15 cellular contexts compared by ENCODE assay signal in the genomic region with DNA sequence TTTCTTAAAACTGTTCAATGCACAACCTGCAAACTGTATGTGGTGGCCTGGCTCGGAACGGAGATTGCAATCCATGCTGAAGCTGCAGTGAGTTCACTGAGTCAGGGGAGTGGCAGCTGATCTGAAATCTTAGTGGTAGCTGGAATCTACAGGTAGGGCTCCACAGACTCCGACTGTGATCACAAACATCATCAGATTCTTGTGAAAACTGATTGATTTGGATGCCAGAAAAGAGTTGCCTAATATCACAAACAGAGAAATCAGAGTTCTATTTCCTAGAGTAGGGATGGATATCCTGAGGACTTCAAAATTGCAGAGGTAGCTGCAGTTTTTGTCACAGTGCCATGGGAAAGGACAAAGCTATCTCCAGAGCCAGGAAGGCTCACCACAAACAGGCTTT. TPM values are rescaled to one million over a fixed set of nuclear protein-coding genes. Genes with fewer than 3 reads are reported as not detected.
DNase-seq lines count a peak whose midpoint lies in the region; ATAC-seq, FAIRE-seq and TF ChIP-seq lines count a peak whose summit lies in the region.
"Had no signal": no experiment of that assay in that cellular context is flagged by ENCODE, and none has a peak within 500 bp of the region (broad histone marks: within the 10 kb centered on the region; RNA-seq: fewer than 3 reads in every experiment).

No MANE protein-coding gene starts in this region.

- H3K4me3 ChIP-seq in liver (ENCODE audit: low read depth in 1 of 3, low read length in 3 of 3) (no peak overlapping the region), HepG2 (replicated peaks in 1 of 3; ENCODE audit: insufficient read depth in 1 of 3, low read depth in 2 of 3, low read length in 3 of 3) (no peak overlapping the region)
- H3K4me3 ChIP-seq in naive thymus-derived CD4-positive, alpha-beta T cell (ENCODE audit: low read length) = no peak overlapping the region
- H3K4me3 ChIP-seq: Peyer's patch had no signal

- H3K4me1 Mint-ChIP-seq in T-helper 17 cell = peaks cover 9% of the 10 kb centered on the region
- peaks cover 58% of the 10 kb centered on the region for H3K4me1 Mint-ChIP-seq in mesothelial cell of epicardium
- peaks cover 0 to 24% (median 0%) of the 10 kb centered on the region in 7 donors for H3K4me1 Mint-ChIP-seq in naive thymus-derived CD4-positive, alpha-beta T cell
- peaks cover 19% of the 10 kb centered on the region for H3K4me1 Mint-ChIP-seq in stimulated activated effector memory CD8-positive, alpha-beta T cell treated with anti-CD3 and anti-CD28 coated beads, Interleukin-12 subunit alpha, Interleukin-12 subunit beta, amount 100 ng/mL, for 72 hours

- H3K27me3 ChIP-seq in liver (ENCODE audit: control insufficient read depth in 4 of 4, insufficient read depth in 4 of 4, low read length in 3 of 4) (no peaks in the 10 kb centered on the region), HepG2 (ENCODE audit: control insufficient read depth in 1 of 2, insufficient read depth in 2 of 2, low read length in 2 of 2) (peaks cover 1 to 4% of the 10 kb centered on the region in 2 experiments; a peak in 1 of 5 replicates)
- no peaks in the 10 kb centered on the region for H3K27me3 ChIP-seq in naive thymus-derived CD4-positive, alpha-beta T cell (ENCODE audit: control insufficient read depth in 2 of 2, insufficient read depth in 2 of 2, low read length in 2 of 2)
- H3K27me3 ChIP-seq: Peyer's patch had no signal

- no peak for DNase-seq in HepG2 (ENCODE audit: low spot score)
- no peak for DNase-seq in T-helper 17 cell
- DNase-seq in mesothelial cell of epicardium (ENCODE audit: low spot score in 2 of 2, unreplicated experiment in 2 of 2) = no peak
- DNase-seq in naive thymus-derived CD4-positive, alpha-beta T cell = no peak
- DNase-seq in stimulated activated effector memory CD8-positive, alpha-beta T cell treated with anti-CD3 and anti-CD28 coated beads, Interleukin-12 subunit alpha, Interleukin-12 subunit beta, amount 100 ng/mL, for 72 hours (ENCODE audit: low spot score in 2 of 2) = no peak
- DNase-seq: C1 segment of cervical spinal cord, DMS79 treated with DMSO at 0.1 percent for 48 hours, NCI-H1436, NCI-H2029, NCI-H82, Peyer's patch had no signal

- no peak for FAIRE-seq in HepG2 (lab: Jason Lieb, UNC)

- H3K9ac ChIP-seq in liver (ENCODE audit: low read depth in 1 of 2, low read length in 2 of 2) = peak overlapping the region in 1 of 2 donors; percentile 76
- H3K9ac ChIP-seq in HepG2 (ENCODE audit: insufficient read depth, low read depth, low read length) = no peak overlapping the region

- no peaks in the 10 kb centered on the region for H3K36me3 ChIP-seq in liver (ENCODE audit: control insufficient read depth in 4 of 4, insufficient read depth in 3 of 4, low read depth in 1 of 4, low read length in 3 of 4)
- no peaks in the 10 kb centered on the region for H3K36me3 ChIP-seq in HepG2 (replicated peaks in 1 of 2; ENCODE audit: control insufficient read depth in 1 of 2, insufficient read depth in 2 of 2, low read length in 2 of 2)
- no peaks in the 10 kb centered on the region for H3K36me3 ChIP-seq in naive thymus-derived CD4-positive, alpha-beta T cell (ENCODE audit: control insufficient read depth in 2 of 3, insufficient read depth in 3 of 3, low read length in 3 of 3)
- H3K36me3 ChIP-seq: Peyer's patch had no signal

- H3K4me1 ChIP-seq in liver (ENCODE audit: control insufficient read depth in 4 of 4, insufficient read depth in 4 of 4, low read length in 3 of 4) (peaks cover 0 to 57% (median 42%) of the 10 kb centered on the region in 4 donors), HepG2 (ENCODE audit: insufficient read depth, low read length) (peaks cover 19% of the 10 kb centered on the region)
- no peaks in the 10 kb centered on the region for H3K4me1 ChIP-seq in naive thymus-derived CD4-positive, alpha-beta T cell (ENCODE audit: control insufficient read depth in 2 of 2, insufficient read depth in 2 of 2, low read length in 2 of 2)

- CTCF ChIA-PET in HepG2 (lab: Yijun Ruan, JAX; ENCODE audit: low intra/inter-chr PET ratio, low total read pairs) = no interaction called here
- CTCF ChIA-PET in naive thymus-derived CD4-positive, alpha-beta T cell (lab: Charles Lee) = no interaction called here

- peak; percentile 41 to 43 for TF ChIP-seq RAD21 in liver (IDR thresholded peaks at IDR 0.05)
- TF ChIP-seq RAD21 in HepG2 (CRISPR knock-in tag; IDR thresholded peaks at IDR 0.05) = no peak

- H3K27me3 Mint-ChIP-seq in T-helper 17 cell (peaks cover 70% of the 10 kb centered on the region), mesothelial cell of epicardium (ENCODE audit: low read depth) (no peaks in the 10 kb centered on the region)
- H3K27me3 Mint-ChIP-seq in naive thymus-derived CD4-positive, alpha-beta T cell = peaks cover 20 to 46% (median 42%) of the 10 kb centered on the region in 5 donors

- TF ChIP-seq CTCF in liver (IDR thresholded peaks at IDR 0.05; ENCODE audit: low read depth, low read length, missing input control) (no peak), HepG2 (CRISPR knock-in tag; IDR thresholded peaks at IDR 0.05) (no peak), mesothelial cell of epicardium (IDR thresholded peaks at IDR 0.05; ENCODE audit: unreplicated experiment) (no peak)

- H3K79me2 ChIP-seq in HepG2 (ENCODE audit: insufficient read depth, low read length) = no peaks in the 10 kb centered on the region

- H4K20me1 ChIP-seq in HepG2 (ENCODE audit: insufficient read depth, low read length) = no peaks in the 10 kb centered on the region

- no peak for TF ChIP-seq EP300 in HepG2 (IDR thresholded peaks at IDR 0.05; ENCODE audit: low read depth in 2 of 2, low read length in 2 of 2)
- TF ChIP-seq EP300 in HepG2 (CRISPR knock-in tag; IDR thresholded peaks at IDR 0.05; ENCODE audit: borderline replicate concordance) = no peak

- no peak overlapping the region for H3K4me3 Mint-ChIP-seq in T-helper 17 cell
- no peak overlapping the region for H3K4me3 Mint-ChIP-seq in mesothelial cell of epicardium
- H3K4me3 Mint-ChIP-seq in naive thymus-derived CD4-positive, alpha-beta T cell = no peak overlapping the region
- H3K4me3 Mint-ChIP-seq in stimulated activated effector memory CD8-positive, alpha-beta T cell treated with anti-CD3 and anti-CD28 coated beads, Interleukin-12 subunit alpha, Interleukin-12 subunit beta, amount 100 ng/mL, for 72 hours = no peak overlapping the region

- H3K9me3 Mint-ChIP-seq in mesothelial cell of epicardium = no peaks in the 10 kb centered on the region
- peaks cover 0 to 2% (median 0%) of the 10 kb centered on the region in 11 donors for H3K9me3 Mint-ChIP-seq in naive thymus-derived CD4-positive, alpha-beta T cell
- H3K9me3 Mint-ChIP-seq in stimulated activated effector memory CD8-positive, alpha-beta T cell treated with anti-CD3 and anti-CD28 coated beads, Interleukin-12 subunit alpha, Interleukin-12 subunit beta, amount 100 ng/mL, for 72 hours = no peaks in the 10 kb centered on the region

- no TSS peak for BruUV-seq in HepG2 (replicated peaks; lab: Mats Ljungman, UMichigan)

- H2AFZ ChIP-seq in HepG2 (ENCODE audit: low read length) = no peak overlapping the region

- in situ Hi-C loops in HepG2 (cut with HindIII; ENCODE audit: extremely low pct_ligation_motif_present, low pct_unique_long_range_greater_than_20kb) = no loop called here

- H3K27ac ChIP-seq in liver (ENCODE audit: low read depth in 1 of 2, low read length in 2 of 2) = peak overlapping the region; percentile 70 to 77
- H3K27ac ChIP-seq in HepG2 (ENCODE audit: extremely low read length, insufficient read depth, low read length) = no peak overlapping the region
- no peak overlapping the region for H3K27ac ChIP-seq in naive thymus-derived CD4-positive, alpha-beta T cell (ENCODE audit: low read depth, low read length)
- H3K27ac ChIP-seq: Peyer's patch had no signal

- TF ChIP-seq POLR2A in HepG2 (IDR thresholded peaks at IDR 0.05; ENCODE audit: insufficient read depth in 1 of 2, low read depth in 2 of 2, low read length in 2 of 2) = no peak

- 32% methylated on average over 3 of the region's 3 CpGs for WGBS in liver
- WGBS in HepG2 (ENCODE audit: low lambda C conversion rate) = 2% methylated on average over 3 of the region's 3 CpGs

- ATAC-seq in HepG2 = no peak
- ATAC-seq in T-helper 17 cell = no peak
- no peak for ATAC-seq in naive thymus-derived CD4-positive, alpha-beta T cell
- no peak for ATAC-seq in HG03095 (IDR thresholded peaks at IDR 0.05; ENCODE audit: unreplicated experiment)
- no peak for ATAC-seq in stimulated activated effector memory CD8-positive, alpha-beta T cell treated with anti-CD3 and anti-CD28 coated beads, Interleukin-12 subunit alpha, Interleukin-12 subunit beta, amount 100 ng/mL, for 72 hours
- ATAC-seq: HCT116, Right ventricle myocardium inferior had no signal

- no peak overlapping the region for H3K4me2 ChIP-seq in HepG2 (ENCODE audit: low read depth, low read length)

- H3K36me3 Mint-ChIP-seq in T-helper 17 cell (ENCODE audit: low read depth) (peaks cover 13% of the 10 kb centered on the region), mesothelial cell of epicardium (no peaks in the 10 kb centered on the region)
- H3K36me3 Mint-ChIP-seq in naive thymus-derived CD4-positive, alpha-beta T cell = no peaks in the 10 kb centered on the region
- no peaks in the 10 kb centered on the region for H3K36me3 Mint-ChIP-seq in stimulated activated effector memory CD8-positive, alpha-beta T cell treated with anti-CD3 and anti-CD28 coated beads, Interleukin-12 subunit alpha, Interleukin-12 subunit beta, amount 100 ng/mL, for 72 hours

- H3K9me3 ChIP-seq in liver (ENCODE audit: control insufficient read depth in 4 of 4, low read length in 3 of 4) = no peaks in the 10 kb centered on the region
- no peaks in the 10 kb centered on the region for H3K9me3 ChIP-seq in HepG2 (ENCODE audit: low read length)
- H3K9me3 ChIP-seq in T-helper 17 cell (ENCODE audit: control insufficient read depth, low read length, poor library complexity, severe bottlenecking) = no peaks in the 10 kb centered on the region
- no peaks in the 10 kb centered on the region for H3K9me3 ChIP-seq in naive thymus-derived CD4-positive, alpha-beta T cell (ENCODE audit: control insufficient read depth in 2 of 3, low read length in 3 of 3)
- H3K9me3 ChIP-seq: Peyer's patch had no signal

- POLR2A ChIA-PET in HepG2 (lab: Yijun Ruan, JAX) = no interaction called here
- POLR2A ChIA-PET in naive thymus-derived CD4-positive, alpha-beta T cell (lab: Charles Lee) = no interaction called here

- H3K27ac Mint-ChIP-seq in T-helper 17 cell (peak overlapping the region; percentile 60), mesothelial cell of epicardium (peak overlapping the region; percentile 2)
- no peak overlapping the region for H3K27ac Mint-ChIP-seq in naive thymus-derived CD4-positive, alpha-beta T cell
- no peak overlapping the region for H3K27ac Mint-ChIP-seq in stimulated activated effector memory CD8-positive, alpha-beta T cell treated with anti-CD3 and anti-CD28 coated beads, Interleukin-12 subunit alpha, Interleukin-12 subunit beta, amount 100 ng/mL, for 72 hours

- intact Hi-C loops in HepG2 (cut with micrococcal nuclease; ENCODE audit: unreplicated experiment) = no loop called here
- intact Hi-C loops in naive thymus-derived CD4-positive, alpha-beta T cell (cut with micrococcal nuclease) = no loop called here

RNA-seq across cellular contexts. Expression of gene SC5D, which starts 57.5 kb away (rescaled TPM):
- 100 to 1,000 TPM; 208 to 282 TPM for total RNA-seq in liver
- polyA plus RNA-seq in liver = 10 to 100 TPM; 80.1 to 97.1 TPM
- total RNA-seq in HepG2 (2016; rRNA removed; fragmentation: Illumina TruSeq; extraction: Trizol) = 48.6 and 84.4 TPM in 2 replicates
- total RNA-seq in HepG2 (2016; cell fraction: cytosol; rRNA removed; fragmentation: Illumina TruSeq; extraction: Trizol; ENCODE audit: low read depth) = 9.4 and 11.7 TPM in 2 replicates
- 49.0 and 80.4 TPM in 2 replicates for total RNA-seq in HepG2 (2016; cell fraction: insoluble cytoplasmic fraction; rRNA removed; fragmentation: Illumina TruSeq; extraction: Trizol)
- total RNA-seq in HepG2 (2016; cell fraction: membrane; rRNA removed; fragmentation: Illumina TruSeq; extraction: Trizol) = 18.2 and 23.9 TPM in 2 replicates
- 88.0 and 105 TPM in 2 replicates for total RNA-seq in HepG2 (2016; cell fraction: nucleus; rRNA removed; fragmentation: Illumina TruSeq; extraction: Trizol)
- 155 and 186 TPM in 2 replicates for polyA plus RNA-seq in HepG2 (2011; rRNA removed)
- polyA plus RNA-seq in HepG2 (2011; cell fraction: cytosol; rRNA removed) = 29.9 and 67.8 TPM in 2 replicates
- 12.9 and 36.4 TPM in 2 replicates for polyA plus RNA-seq in HepG2 (2011; cell fraction: nucleus; rRNA removed)
- polyA plus RNA-seq in HepG2 (2012) = 147 and 186 TPM in 2 replicates
- polyA plus RNA-seq in HepG2 (2016; cell fraction: cytosol; fragmentation: Illumina TruSeq; extraction: Trizol; ENCODE audit: low read depth) = 8.7 and 9.0 TPM in 2 replicates
- 58.1 and 58.6 TPM in 2 replicates for polyA plus RNA-seq in HepG2 (2016; cell fraction: insoluble cytoplasmic fraction; fragmentation: Illumina TruSeq; extraction: Trizol; ENCODE audit: low read depth)
- polyA plus RNA-seq in HepG2 (2016; cell fraction: membrane; fragmentation: Illumina TruSeq; extraction: Trizol; ENCODE audit: low read depth) = 16.3 and 18.5 TPM in 2 replicates
- polyA plus RNA-seq in HepG2 (2016; cell fraction: nucleus; fragmentation: Illumina TruSeq; extraction: Trizol; ENCODE audit: insufficient read depth, low read depth) = 135 and 141 TPM in 2 replicates
- 28.6 and 108 TPM in 2 replicates for polyA minus RNA-seq in HepG2 (2011; rRNA and poly(A)+ RNA removed; ENCODE audit: low replicate concordance)
- 100 and 145 TPM in 2 replicates for polyA minus RNA-seq in HepG2 (2011; cell fraction: cytosol; rRNA and poly(A)+ RNA removed)
- 50.2 and 78.9 TPM in 2 replicates for polyA minus RNA-seq in HepG2 (2011; cell fraction: nucleus; rRNA and poly(A)+ RNA removed)
- total RNA-seq in T-helper 17 cell = 10 to 100 TPM; 24.7 to 29.7 TPM
- total RNA-seq in mesothelial cell of epicardium = 48.8 to 54.1 TPM (median 51.4 TPM) in 3 replicates
- total RNA-seq in naive thymus-derived CD4-positive, alpha-beta T cell = 10 to 100 TPM; 21.5 to 48.7 (median 32.8) TPM
- polyA plus RNA-seq in naive thymus-derived CD4-positive, alpha-beta T cell = 10 to 100 TPM in 1 of 2 donors, 1 to 10 TPM in 1; 7.9 to 13.3 TPM

Comparison
In these comparisons a context has a peak if more than half of its experiments do, and no peak if none do; other contexts are left out.
1. H3K27ac ChIP-seq: peak in liver (2 of 2); none in HepG2 (single experiment) and naive thymus-derived CD4-positive, alpha-beta T cell (single experiment).
2. H3K27ac Mint-ChIP-seq: peak in T-helper 17 cell (single experiment) and mesothelial cell of epicardium (single experiment); none in naive thymus-derived CD4-positive, alpha-beta T cell (0 of 9) and stimulated activated effector memory CD8-positive, alpha-beta T cell treated with anti-CD3 and anti-CD28 coated beads, Interleukin-12 subunit alpha, Interleukin-12 subunit beta, amount 100 ng/mL, for 72 hours (single experiment).